ENCODE assay signal across 20 cellular contexts in genomic region chrX:117707948-117708743, GRCh38.
DNase-seq lines count a peak whose midpoint lies in the region; ATAC-seq, FAIRE-seq and TF ChIP-seq lines count a peak whose summit lies in the region.
"Had no signal": no experiment of that assay in that cellular context is flagged by ENCODE, and none has a peak within 500 bp of the region (broad histone marks: within the 10 kb centered on the region; RNA-seq: fewer than 3 reads in every experiment).

No MANE protein-coding gene starts in this region.

- H3K27me3 Mint-ChIP-seq in astrocyte (ENCODE audit: low read depth, unreplicated experiment), result no peaks in the 10 kb centered on the region
- H3K27me3 Mint-ChIP-seq: CD4-positive, CD25-positive, alpha-beta regulatory T cell had no signal

- TF ChIP-seq CTCF in astrocyte (IDR thresholded peaks at IDR 0.05; ENCODE audit: insufficient read depth, low read depth, low read length) (no peak), epithelial cell of esophagus (IDR thresholded peaks at IDR 0.05; ENCODE audit: insufficient read depth, low read depth, low read length, missing control alignments) (no peak), keratinocyte (optimal IDR thresholded peaks at IDR 0.05 in 1 of 3, IDR thresholded peaks at IDR 0.05 in 1 of 3, conservative IDR thresholded peaks at IDR 0.05 in 1 of 3; ENCODE audit: extremely low read depth in 1 of 3, insufficient read depth in 2 of 3, low read length in 3 of 3) (no peak)

- no peak for DNase-seq in astrocyte (ENCODE audit: low read depth)
- peak; percentile 84 for DNase-seq in epithelial cell of esophagus (ENCODE audit: low read depth)
- no peak for DNase-seq in keratinocyte (ENCODE audit: low read depth, low spot score)
- no peak for DNase-seq in activated effector memory CD4-positive, alpha-beta T cell treated with Interleukin-2 at 50 U/mL for 16 hours
- DNase-seq in NCI-H1092 (lab: John Stamatoyannopoulos, UW), result no peak
- DNase-seq: ACHN; BE2C; C1 segment of cervical spinal cord; CD4-positive, CD25-positive, alpha-beta regulatory T cell; CD8-positive, alpha-beta memory T cell; COR-L47; DMS 273 treated with DMSO at 0.1 percent for 48 hours; DMS53; DND-41; EL; GM23248 had no signal

- H3K36me3 Mint-ChIP-seq in astrocyte (ENCODE audit: low read depth, unreplicated experiment), result no peaks in the 10 kb centered on the region
- H3K36me3 Mint-ChIP-seq: CD4-positive, CD25-positive, alpha-beta regulatory T cell; CD8-positive, alpha-beta memory T cell had no signal

- no peak overlapping the region for H3K9ac ChIP-seq in astrocyte (ENCODE audit: low read length)
- no peak overlapping the region for H3K9ac ChIP-seq in keratinocyte (ENCODE audit: control insufficient read depth, extremely low read depth, insufficient read depth, low read length)
- H3K9ac ChIP-seq: GM23248 had no signal

- peaks cover 3% of the 10 kb centered on the region for H3K9me3 Mint-ChIP-seq in astrocyte (ENCODE audit: unreplicated experiment)
- H3K9me3 Mint-ChIP-seq: CD8-positive, alpha-beta memory T cell had no signal

- H4K20me1 ChIP-seq in astrocyte (ENCODE audit: insufficient read depth, low read length) (no peaks in the 10 kb centered on the region), keratinocyte (ENCODE audit: control insufficient read depth, extremely low read depth, insufficient read depth, low read length) (no peaks in the 10 kb centered on the region)

- no peaks in the 10 kb centered on the region for H3K9me3 ChIP-seq in astrocyte (ENCODE audit: insufficient read depth, low read depth, low read length)
- H3K9me3 ChIP-seq in keratinocyte (ENCODE audit: control insufficient read depth, low read depth, low read length), result no peaks in the 10 kb centered on the region
- H3K9me3 ChIP-seq: BE2C, HAP-1 had no signal

- no peaks in the 10 kb centered on the region for H3K9me1 ChIP-seq in keratinocyte (ENCODE audit: control insufficient read depth, extremely low read depth, insufficient read depth, low read length)

- no peaks in the 10 kb centered on the region for H3K36me3 ChIP-seq in astrocyte (ENCODE audit: insufficient read depth, low read length)
- H3K36me3 ChIP-seq in keratinocyte (ENCODE audit: control insufficient read depth in 2 of 2, extremely low read depth in 1 of 2, insufficient read depth in 2 of 2, low read length in 2 of 2), result no peaks in the 10 kb centered on the region
- H3K36me3 ChIP-seq: BE2C, HAP-1 had no signal

- no peak overlapping the region for H3K4me3 Mint-ChIP-seq in astrocyte (ENCODE audit: unreplicated experiment)
- H3K4me3 Mint-ChIP-seq: CD4-positive, CD25-positive, alpha-beta regulatory T cell; CD8-positive, alpha-beta memory T cell had no signal

- H3K4me1 ChIP-seq in astrocyte (ENCODE audit: insufficient read depth, low read length) (no peaks in the 10 kb centered on the region), keratinocyte (ENCODE audit: control insufficient read depth, extremely low read depth, insufficient read depth, low read length) (no peaks in the 10 kb centered on the region)
- H3K4me1 ChIP-seq: BE2C, HAP-1 had no signal

- H2AFZ ChIP-seq in astrocyte (ENCODE audit: low read depth, low read length), result no peak overlapping the region
- H2AFZ ChIP-seq in keratinocyte (ENCODE audit: control insufficient read depth, low read length), result no peak overlapping the region
- H2AFZ ChIP-seq: GM23248 had no signal

- dilution Hi-C loops in keratinocyte (cut with MboI; ENCODE audit: extremely low pct_ligation_motif_present, low sequenced_read_pairs), result no loop called here

- no peaks in the 10 kb centered on the region for H3K4me1 Mint-ChIP-seq in astrocyte (ENCODE audit: low read depth, unreplicated experiment)
- H3K4me1 Mint-ChIP-seq: CD4-positive, CD25-positive, alpha-beta regulatory T cell; CD8-positive, alpha-beta memory T cell had no signal

- H3K4me3 ChIP-seq in astrocyte (ENCODE audit: insufficient read depth, low read depth, low read length) (no peak overlapping the region), epithelial cell of esophagus (ENCODE audit: low read length) (no peak overlapping the region), keratinocyte (ENCODE audit: control insufficient read depth in 2 of 3, extremely low read depth in 1 of 3, insufficient read depth in 2 of 3, low read depth in 1 of 3, low read length in 3 of 3) (no peak overlapping the region)
- H3K4me3 ChIP-seq: GM12878, GM23248, HAP-1 had no signal

- no peak overlapping the region for H3K4me2 ChIP-seq in astrocyte (ENCODE audit: low read length)
- no peak overlapping the region for H3K4me2 ChIP-seq in keratinocyte (ENCODE audit: control insufficient read depth, extremely low read depth, insufficient read depth, low read depth, low read length)

- ATAC-seq in GM19455 (IDR thresholded peaks at IDR 0.05; ENCODE audit: unreplicated experiment), result no peak
- ATAC-seq: GM12878 had no signal

- no peak overlapping the region for H3K27ac ChIP-seq in astrocyte (ENCODE audit: low read depth, low read length)
- no peak overlapping the region for H3K27ac ChIP-seq in keratinocyte (ENCODE audit: control insufficient read depth, insufficient read depth, low read length)
- H3K27ac ChIP-seq: GM23248, HL-60 had no signal

- H3K27me3 ChIP-seq in astrocyte (ENCODE audit: insufficient read depth, low read length), result no peaks in the 10 kb centered on the region
- H3K27me3 ChIP-seq in keratinocyte (ENCODE audit: control insufficient read depth, extremely low read depth, insufficient read depth, low read length), result no peaks in the 10 kb centered on the region
- H3K27me3 ChIP-seq: BE2C had no signal

- no peak overlapping the region for H3K27ac Mint-ChIP-seq in astrocyte (ENCODE audit: unreplicated experiment)
- H3K27ac Mint-ChIP-seq: CD4-positive, CD25-positive, alpha-beta regulatory T cell; CD8-positive, alpha-beta memory T cell had no signal

- H3K79me2 ChIP-seq in astrocyte (ENCODE audit: insufficient read depth, low read length), result no peaks in the 10 kb centered on the region
- no peaks in the 10 kb centered on the region for H3K79me2 ChIP-seq in keratinocyte (ENCODE audit: control insufficient read depth, insufficient read depth, low read length)

- FAIRE-seq in astrocyte (lab: Jason Lieb, UNC) (peak; percentile 88), keratinocyte (lab: Jason Lieb, UNC) (peak; percentile 5)
- FAIRE-seq: GM12878 had no signal
